In genomic region chr5:136155078-136155477, GRCh38 we compare ENCODE assay signal across 27 cellular contexts. TPM values are rescaled to one million over a fixed set of nuclear protein-coding genes. Genes with fewer than 3 reads are reported as not detected.
DNase-seq lines count a peak whose midpoint lies in the region; ATAC-seq, FAIRE-seq and TF ChIP-seq lines count a peak whose summit lies in the region.
"Had no signal": no experiment of that assay in that cellular context is flagged by ENCODE, and none has a peak within 500 bp of the region (broad histone marks: within the 10 kb centered on the region; RNA-seq: fewer than 3 reads in every experiment).

No MANE protein-coding gene starts in this region.

- no peaks in the 10 kb centered on the region for H3K9me3 ChIP-seq in HepG2 (ENCODE audit: low read length)
- no peaks in the 10 kb centered on the region for H3K9me3 ChIP-seq in right lobe of liver
- H3K9me3 ChIP-seq in HEK293 (ENCODE audit: control insufficient read depth, insufficient read depth, low read depth, low read length) = no peaks in the 10 kb centered on the region
- no peaks in the 10 kb centered on the region for H3K9me3 ChIP-seq in IMR-90 (ENCODE audit: control insufficient read depth, insufficient read depth, low read length)
- H3K9me3 ChIP-seq: BE2C, BLaER1 had no signal

- H2BK5ac ChIP-seq in IMR-90 (ENCODE audit: low read depth, low read length, poor library complexity, severe bottlenecking) = no peak overlapping the region

- H3K9ac ChIP-seq in HepG2 (ENCODE audit: insufficient read depth, low read depth, low read length) (no peak overlapping the region), IMR-90 (ENCODE audit: low read depth, low read length) (no peak overlapping the region)
- H3K9ac ChIP-seq: BLaER1 had no signal

- TF ChIP-seq RAD21 in HepG2 (CRISPR knock-in tag; IDR thresholded peaks at IDR 0.05) = no peak
- TF ChIP-seq RAD21 in IMR-90 (IDR thresholded peaks at IDR 0.05; ENCODE audit: low read length) = no peak

- no peak overlapping the region for H3K56ac ChIP-seq in IMR-90 (ENCODE audit: extremely low read depth, insufficient read depth, low read length)

- H3K27ac ChIP-seq in HepG2 (ENCODE audit: extremely low read length, insufficient read depth, low read length) (no peak overlapping the region), right lobe of liver (no peak overlapping the region), HEK293 (ENCODE audit: extremely low read depth, low read depth, low read length) (no peak overlapping the region), IMR-90 (ENCODE audit: insufficient read depth, low read length) (no peak overlapping the region)
- H3K27ac ChIP-seq: 22Rv1, BLaER1 had no signal

- H3K4ac ChIP-seq in IMR-90 (ENCODE audit: low read depth, low read length) = no peak overlapping the region

- no peak for TF ChIP-seq EP300 in HepG2 (IDR thresholded peaks at IDR 0.05; ENCODE audit: low read depth in 2 of 2, low read length in 2 of 2)
- no peak for TF ChIP-seq EP300 in HepG2 (CRISPR knock-in tag; IDR thresholded peaks at IDR 0.05; ENCODE audit: borderline replicate concordance)

- H2AK5ac ChIP-seq in IMR-90 (ENCODE audit: low read depth, low read length) = no peak overlapping the region

- dilution Hi-C loops in IMR-90 (cut with HindIII; ENCODE audit: low sequenced_read_pairs, unreplicated experiment) = no loop called here

- H4K20me1 ChIP-seq in HepG2 (ENCODE audit: insufficient read depth, low read length) (peaks cover 10% of the 10 kb centered on the region), IMR-90 (ENCODE audit: insufficient read depth, low read length) (peaks cover 42% of the 10 kb centered on the region; the same call in 1 of the 2 replicates)

- H3K36me3 ChIP-seq in HepG2 (replicated peaks in 1 of 2; ENCODE audit: control insufficient read depth in 1 of 2, insufficient read depth in 2 of 2, low read length in 2 of 2) (peaks cover 15 to 51% of the 10 kb centered on the region in 2 experiments), right lobe of liver (peaks cover 0 to 24% (median 8%) of the 10 kb centered on the region in 4 donors), HEK293 (ENCODE audit: control insufficient read depth in 2 of 2, insufficient read depth in 1 of 2, low read length in 2 of 2) (peaks cover 27 to 68% of the 10 kb centered on the region in 2 experiments), IMR-90 (ENCODE audit: control insufficient read depth, insufficient read depth, low read length) (peaks cover 24% of the 10 kb centered on the region)

- H4K91ac ChIP-seq in IMR-90 (ENCODE audit: insufficient read depth, low read depth, low read length) = no peak overlapping the region

- H2BK15ac ChIP-seq in IMR-90 (ENCODE audit: low read depth, low read length) = no peak overlapping the region

- no peak overlapping the region for H3K4me3 ChIP-seq in HepG2 (replicated peaks in 1 of 3; ENCODE audit: insufficient read depth in 1 of 3, low read depth in 2 of 3, low read length in 3 of 3)
- H3K4me3 ChIP-seq in right lobe of liver = no peak overlapping the region
- H3K4me3 ChIP-seq in HEK293 (ENCODE audit: low read depth, low read length) = no peak overlapping the region
- no peak overlapping the region for H3K4me3 ChIP-seq in IMR-90 (ENCODE audit: insufficient read depth, low read depth, low read length)
- H3K4me3 ChIP-seq: BLaER1 had no signal

- no peak for ATAC-seq in HepG2
- no peak for ATAC-seq in right lobe of liver
- ATAC-seq in IMR-90 (ENCODE audit: low read depth) = no peak

- in situ Hi-C loops in HepG2 (cut with HindIII; ENCODE audit: extremely low pct_ligation_motif_present, low pct_unique_long_range_greater_than_20kb) (no loop called here), IMR-90 (cut with MboI; ENCODE audit: low sequenced_read_pairs) (no loop called here)

- H3K4me1 ChIP-seq in HepG2 (ENCODE audit: insufficient read depth, low read length) (peaks cover 12% of the 10 kb centered on the region), right lobe of liver (peaks cover 0 to 22% (median 7%) of the 10 kb centered on the region in 4 donors), HEK293 (ENCODE audit: control insufficient read depth, insufficient read depth, low read length) (peaks cover 10% of the 10 kb centered on the region), IMR-90 (ENCODE audit: control insufficient read depth, insufficient read depth, low read length) (peaks cover 4% of the 10 kb centered on the region; the same call in 1 of the 2 replicates)
- H3K4me1 ChIP-seq: BE2C, BLaER1 had no signal

- H3K79me1 ChIP-seq in IMR-90 (ENCODE audit: low read depth in 1 of 2, low read length in 2 of 2) = peaks cover 37 to 63% of the 10 kb centered on the region in 2 experiments

- H2BK20ac ChIP-seq in IMR-90 (ENCODE audit: low read depth, low read length) = no peak overlapping the region

- H3K9me1 ChIP-seq in IMR-90 (ENCODE audit: insufficient read depth, low read length) = peaks cover 6% of the 10 kb centered on the region; the same call in 1 of the 2 replicates

- BruUV-seq in HepG2 (replicated peaks; lab: Mats Ljungman, UMichigan) (no TSS peak), IMR-90 (replicated peaks; lab: Mats Ljungman, UMichigan) (no TSS peak)

- intact Hi-C loops in HepG2 (cut with micrococcal nuclease; ENCODE audit: unreplicated experiment) = no loop called here
- intact Hi-C loops in right lobe of liver (cut with DNase I) = no loop called here
- intact Hi-C loops in IMR-90 (cut with micrococcal nuclease) = no loop called here

- H3K18ac ChIP-seq in IMR-90 (ENCODE audit: low read depth, low read length) = no peak overlapping the region

- H3K4me2 ChIP-seq in HepG2 (ENCODE audit: low read depth, low read length) (no peak overlapping the region), IMR-90 (ENCODE audit: low read depth, low read length) (no peak overlapping the region)
- H3K4me2 ChIP-seq: BLaER1 had no signal

- H4K5ac ChIP-seq in IMR-90 (ENCODE audit: low read depth, low read length) = no peak overlapping the region

- TF ChIP-seq CTCF in HepG2 (CRISPR knock-in tag; IDR thresholded peaks at IDR 0.05) (no peak), right lobe of liver (IDR thresholded peaks at IDR 0.05) (no peak), HEK293 (tag by site-specific recombination; IDR thresholded peaks at IDR 0.05) (no peak), IMR-90 (conservative IDR thresholded peaks at IDR 0.05; ENCODE audit: low read depth, low read length) (no peak)

- DNase-seq in HepG2 (ENCODE audit: low spot score) = no peak
- DNase-seq in right lobe of liver = no peak
- DNase-seq in IMR-90 = no peak
- DNase-seq in AG20443 (ENCODE audit: low spot score) = no peak
- no peak for DNase-seq in AG08395 (ENCODE audit: low spot score)
- no peak for DNase-seq in kidney glomerular epithelial cell (lab: John Stamatoyannopoulos, UW)
- DNase-seq: ACHN; BE2C; C1 segment of cervical spinal cord; Calu3; CD4-positive, alpha-beta memory T cell; CD4-positive, CD25-positive, alpha-beta regulatory T cell; CD8-positive, alpha-beta memory T cell; COR-L47; DMS79 treated with DMSO at 0.1 percent for 48 hours; GF-D8 had no signal

- H3K27me3 ChIP-seq in HepG2 (ENCODE audit: control insufficient read depth in 1 of 2, insufficient read depth in 2 of 2, low read length in 2 of 2) (no peaks in the 10 kb centered on the region), right lobe of liver (no peaks in the 10 kb centered on the region), IMR-90 (ENCODE audit: control insufficient read depth, insufficient read depth, low read length) (no peaks in the 10 kb centered on the region)
- H3K27me3 ChIP-seq: BE2C, BLaER1 had no signal

- H3K79me2 ChIP-seq in HepG2 (ENCODE audit: insufficient read depth, low read length) = peaks cover 74% of the 10 kb centered on the region

- no peak overlapping the region for H3K23ac ChIP-seq in IMR-90 (ENCODE audit: low read depth, low read length)

- H2AFZ ChIP-seq in HepG2 (ENCODE audit: low read length) (no peak overlapping the region), IMR-90 (replicated peaks; ENCODE audit: low read length, poor library complexity) (no peak overlapping the region)

- 95% methylated on average over 2 of the region's 2 CpGs for WGBS in HepG2 (ENCODE audit: low lambda C conversion rate)
- WGBS in right lobe of liver (ENCODE audit: insufficient coverage, low coverage, low lambda C conversion rate, missing lambda C conversion rate) = 92% methylated on average over 2 of the region's 2 CpGs
- WGBS in IMR-90 (ENCODE audit: extremely low coverage in 2 of 2, insufficient read length in 1 of 2), 2 experiments = no CpG with 5 or more reads among the region's 2 CpGs

- H4K8ac ChIP-seq in IMR-90 (ENCODE audit: low read depth in 2 of 2, low read length in 2 of 2) = no peak overlapping the region

- FAIRE-seq in HepG2 (lab: Jason Lieb, UNC) = no peak
- FAIRE-seq: D721Med, G401.6, GM12891, GM19239 had no signal

- POLR2A ChIA-PET in HepG2 (lab: Yijun Ruan, JAX) (no interaction called here), HEK293 (lab: Yijun Ruan, JAX) (no interaction called here), IMR-90 (lab: Charles Lee; ENCODE audit: unreplicated experiment) (no interaction called here)

- no peak overlapping the region for H2BK120ac ChIP-seq in IMR-90 (ENCODE audit: low read depth, low read length)

- TF ChIP-seq POLR2A in HepG2 (IDR thresholded peaks at IDR 0.05; ENCODE audit: insufficient read depth in 1 of 2, low read depth in 2 of 2, low read length in 2 of 2) (no peak), right lobe of liver (IDR thresholded peaks at IDR 0.05) (no peak), IMR-90 (IDR thresholded peaks at IDR 0.05; ENCODE audit: low read depth, low read length) (no peak)

- H2AK9ac ChIP-seq in IMR-90 (replicated peaks; ENCODE audit: low read depth, low read length, poor library complexity) = no peak overlapping the region

- CTCF ChIA-PET in HepG2 (lab: Yijun Ruan, JAX; ENCODE audit: low intra/inter-chr PET ratio, low total read pairs) = no interaction called here
- CTCF ChIA-PET in HEK293 (lab: Yijun Ruan, JAX) = no interaction called here
- CTCF ChIA-PET in IMR-90 (lab: Yijun Ruan, JAX) = no interaction called here

- no peak overlapping the region for H3K14ac ChIP-seq in IMR-90 (replicated peaks; ENCODE audit: low read depth, low read length)

RNA-seq across cellular contexts. Expression of gene SMAD5, which starts 22.4 kb away (rescaled TPM):
- total RNA-seq in HepG2 (2016; rRNA removed; fragmentation: Illumina TruSeq; extraction: Trizol) (48.5 and 81.0 TPM in 2 replicates), right lobe of liver (10 to 100 TPM; 19.2 to 49.2 (median 30.6) TPM), IMR-90 (2012; rRNA removed) (73.3 and 101 TPM in 2 replicates)
- 58.3 and 63.0 TPM in 2 replicates for total RNA-seq in HepG2 (2016; cell fraction: cytosol; rRNA removed; fragmentation: Illumina TruSeq; extraction: Trizol; ENCODE audit: low read depth)
- 49.9 and 76.4 TPM in 2 replicates for total RNA-seq in HepG2 (2016; cell fraction: insoluble cytoplasmic fraction; rRNA removed; fragmentation: Illumina TruSeq; extraction: Trizol)
- 32.5 and 33.6 TPM in 2 replicates for total RNA-seq in HepG2 (2016; cell fraction: membrane; rRNA removed; fragmentation: Illumina TruSeq; extraction: Trizol)
- 50.6 and 52.2 TPM in 2 replicates for total RNA-seq in HepG2 (2016; cell fraction: nucleus; rRNA removed; fragmentation: Illumina TruSeq; extraction: Trizol)
- polyA plus RNA-seq in HepG2 (2011; rRNA removed) (27.2 and 30.0 TPM in 2 replicates), IMR-90 (2012; rRNA removed) (25.7 and 37.4 TPM in 2 replicates)
- polyA plus RNA-seq in HepG2 (2011; cell fraction: cytosol; rRNA removed) = 13.9 and 22.3 TPM in 2 replicates
- polyA plus RNA-seq in HepG2 (2011; cell fraction: nucleus; rRNA removed) = 25.7 and 30.1 TPM in 2 replicates
- polyA plus RNA-seq in HepG2 (2012) = 18.8 and 19.5 TPM in 2 replicates
- polyA plus RNA-seq in HepG2 (2016; cell fraction: cytosol; fragmentation: Illumina TruSeq; extraction: Trizol; ENCODE audit: low read depth) = 1.1 and 1.2 TPM in 2 replicates
- polyA plus RNA-seq in HepG2 (2016; cell fraction: insoluble cytoplasmic fraction; fragmentation: Illumina TruSeq; extraction: Trizol; ENCODE audit: low read depth) = 30.1 and 33.0 TPM in 2 replicates
- 3.2 and 3.4 TPM in 2 replicates for polyA plus RNA-seq in HepG2 (2016; cell fraction: membrane; fragmentation: Illumina TruSeq; extraction: Trizol; ENCODE audit: low read depth)
- 21.9 and 22.9 TPM in 2 replicates for polyA plus RNA-seq in HepG2 (2016; cell fraction: nucleus; fragmentation: Illumina TruSeq; extraction: Trizol; ENCODE audit: insufficient read depth, low read depth)
- polyA minus RNA-seq in HepG2 (2011; rRNA and poly(A)+ RNA removed; ENCODE audit: low replicate concordance) = 56.3 and 87.9 TPM in 2 replicates
- polyA minus RNA-seq in HepG2 (2011; cell fraction: cytosol; rRNA and poly(A)+ RNA removed) = 43.4 and 52.4 TPM in 2 replicates
- polyA minus RNA-seq in HepG2 (2011; cell fraction: nucleus; rRNA and poly(A)+ RNA removed) = 111 and 120 TPM in 2 replicates
- 5.3 and 8.1 TPM in 2 replicates for polyA plus RNA-seq in IMR-90 (2012; cell fraction: cytosol; rRNA removed)
- polyA plus RNA-seq in IMR-90 (2012; cell fraction: nucleus; rRNA removed; ENCODE audit: low replicate concordance) = 3.2 and 35.1 TPM in 2 replicates

RNA-seq across cellular contexts. Expression of gene SMIM32, which starts 37.9 kb away (rescaled TPM):
- 0.20 TPM in 1 of 2 replicates, not detected in the other for total RNA-seq in HepG2 (2016; rRNA removed; fragmentation: Illumina TruSeq; extraction: Trizol)
- total RNA-seq in HepG2 (2016; cell fraction: cytosol; rRNA removed; fragmentation: Illumina TruSeq; extraction: Trizol; ENCODE audit: low read depth) = not detected in 2 replicates
- total RNA-seq in HepG2 (2016; cell fraction: insoluble cytoplasmic fraction; rRNA removed; fragmentation: Illumina TruSeq; extraction: Trizol) = 0.10 and 0.11 TPM in 2 replicates
- 0.10 TPM in 1 of 2 replicates, not detected in the other for total RNA-seq in HepG2 (2016; cell fraction: membrane; rRNA removed; fragmentation: Illumina TruSeq; extraction: Trizol)
- 0.22 TPM in 1 of 2 replicates, not detected in the other for total RNA-seq in HepG2 (2016; cell fraction: nucleus; rRNA removed; fragmentation: Illumina TruSeq; extraction: Trizol)
- polyA plus RNA-seq in HepG2 (2011; rRNA removed) = 0.05 and 0.15 TPM in 2 replicates
- polyA plus RNA-seq in HepG2 (2011; cell fraction: cytosol; rRNA removed) = 0.15 TPM in 1 of 2 replicates, not detected in the other
- polyA plus RNA-seq in HepG2 (2011; cell fraction: nucleus; rRNA removed) = not detected in 2 replicates
- not detected in 2 replicates for polyA plus RNA-seq in HepG2 (2012)
- 0.08 TPM in 1 of 2 replicates, not detected in the other for polyA plus RNA-seq in HepG2 (2016; cell fraction: cytosol; fragmentation: Illumina TruSeq; extraction: Trizol; ENCODE audit: low read depth)
- 0.14 TPM in 1 of 2 replicates, not detected in the other for polyA plus RNA-seq in HepG2 (2016; cell fraction: insoluble cytoplasmic fraction; fragmentation: Illumina TruSeq; extraction: Trizol; ENCODE audit: low read depth)
- 0.10 TPM in 1 of 2 replicates, not detected in the other for polyA plus RNA-seq in HepG2 (2016; cell fraction: membrane; fragmentation: Illumina TruSeq; extraction: Trizol; ENCODE audit: low read depth)
- 0.28 TPM in 1 of 2 replicates, not detected in the other for polyA plus RNA-seq in HepG2 (2016; cell fraction: nucleus; fragmentation: Illumina TruSeq; extraction: Trizol; ENCODE audit: insufficient read depth, low read depth)
- polyA minus RNA-seq in HepG2 (2011; rRNA and poly(A)+ RNA removed; ENCODE audit: low replicate concordance) = 0.30 TPM in 1 of 2 replicates, not detected in the other
- not detected in 2 replicates for polyA minus RNA-seq in HepG2 (2011; cell fraction: cytosol; rRNA and poly(A)+ RNA removed)
- polyA minus RNA-seq in HepG2 (2011; cell fraction: nucleus; rRNA and poly(A)+ RNA removed) = not detected in 2 replicates
- total RNA-seq in right lobe of liver = 1 to 10 TPM in 1 of 6 experiments, under 1 TPM in 1, not detected in 4; 0.25 to 1.1 TPM
- total RNA-seq in IMR-90 (2012; rRNA removed) = not detected in 2 replicates
- not detected in 2 replicates for polyA plus RNA-seq in IMR-90 (2012; rRNA removed)
- 0.02 TPM in 1 of 2 replicates, not detected in the other for polyA plus RNA-seq in IMR-90 (2012; cell fraction: cytosol; rRNA removed)
- polyA plus RNA-seq in IMR-90 (2012; cell fraction: nucleus; rRNA removed; ENCODE audit: low replicate concordance) = not detected in 2 replicates
- total RNA-seq: A172; A673; CD4-positive, alpha-beta memory T cell; CD4-positive, CD25-positive, alpha-beta regulatory T cell; CD8-positive, alpha-beta memory T cell had no signal
- polyA plus RNA-seq: AG04450; CD14-positive monocyte; CD4-positive, alpha-beta memory T cell; CD4-positive, CD25-positive, alpha-beta regulatory T cell; CD8-positive, alpha-beta memory T cell had no signal

Comparison
In these comparisons a context has a peak if more than half of its experiments do, and no peak if none do; other contexts are left out.
1. Of the 63 proteins assayed by ChIP-seq in both HepG2 and HEK293: peak only in HepG2: none; only in HEK293: ZNF513 and ZNF629; in both: none; in neither: 61.